ENCODE assay signal across 1 cellular context in the genomic region with DNA sequence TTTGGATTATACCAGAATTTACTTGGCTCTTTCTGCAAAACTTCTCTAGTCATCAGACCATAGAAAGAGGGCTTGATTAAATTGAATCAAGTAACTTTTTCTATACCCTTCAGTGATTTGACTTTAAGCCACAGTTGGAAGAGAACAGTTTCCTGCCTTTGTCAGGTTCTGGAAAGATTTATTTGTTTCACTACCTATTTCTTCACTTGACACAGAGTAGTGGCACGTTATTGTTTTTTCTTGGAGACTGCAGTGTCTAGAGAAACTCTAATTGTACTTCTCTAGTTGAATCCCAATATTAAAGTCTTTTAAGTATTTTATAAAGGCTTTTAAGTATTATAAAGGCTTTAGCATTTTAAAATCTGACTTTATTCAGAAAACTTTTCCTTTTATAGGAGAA.
TF ChIP-seq lines count a peak whose summit lies in the region.

No MANE protein-coding gene starts in this region.

TF ChIP-seq in SK-N-SH treated with all-trans-retinoic acid at 6 μM for 48 hours, 23 proteins besides CTCF, POLR2A, EP300 and RAD21 (continued from another document):
- TF ChIP-seq, protein P1, sequence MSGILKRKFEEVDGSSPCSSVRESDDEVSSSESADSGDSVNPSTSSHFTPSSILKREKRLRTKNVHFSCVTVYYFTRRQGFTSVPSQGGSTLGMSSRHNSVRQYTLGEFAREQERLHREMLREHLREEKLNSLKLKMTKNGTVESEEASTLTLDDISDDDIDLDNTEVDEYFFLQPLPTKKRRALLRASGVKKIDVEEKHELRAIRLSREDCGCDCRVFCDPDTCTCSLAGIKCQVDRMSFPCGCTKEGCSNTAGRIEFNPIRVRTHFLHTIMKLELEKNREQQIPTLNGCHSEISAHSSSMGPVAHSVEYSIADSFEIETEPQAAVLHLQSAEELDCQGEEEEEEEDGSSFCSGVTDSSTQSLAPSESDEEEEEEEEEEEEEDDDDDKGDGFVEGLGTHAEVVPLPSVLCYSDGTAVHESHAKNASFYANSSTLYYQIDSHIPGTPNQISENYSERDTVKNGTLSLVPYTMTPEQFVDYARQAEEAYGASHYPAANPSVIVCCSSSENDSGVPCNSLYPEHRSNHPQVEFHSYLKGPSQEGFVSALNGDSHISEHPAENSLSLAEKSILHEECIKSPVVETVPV (CRISPR knock-in tag; IDR thresholded peaks at IDR 0.05): no peak
- TF ChIP-seq RARB (CRISPR knock-in tag; IDR thresholded peaks at IDR 0.05): no peak
- no peak for TF ChIP-seq ARNTL (CRISPR knock-in tag; IDR thresholded peaks at IDR 0.05; ENCODE audit: borderline replicate concordance, low read depth)
- TF ChIP-seq ZNF565 (CRISPR knock-in tag; conservative IDR thresholded peaks at IDR 0.05; ENCODE audit: low read depth): no peak
TF ChIP-seq in SK-N-SH treated with all-trans-retinoic acid at 6 μM for 48 hours: peak in this region for 0.
